In the genomic region with DNA sequence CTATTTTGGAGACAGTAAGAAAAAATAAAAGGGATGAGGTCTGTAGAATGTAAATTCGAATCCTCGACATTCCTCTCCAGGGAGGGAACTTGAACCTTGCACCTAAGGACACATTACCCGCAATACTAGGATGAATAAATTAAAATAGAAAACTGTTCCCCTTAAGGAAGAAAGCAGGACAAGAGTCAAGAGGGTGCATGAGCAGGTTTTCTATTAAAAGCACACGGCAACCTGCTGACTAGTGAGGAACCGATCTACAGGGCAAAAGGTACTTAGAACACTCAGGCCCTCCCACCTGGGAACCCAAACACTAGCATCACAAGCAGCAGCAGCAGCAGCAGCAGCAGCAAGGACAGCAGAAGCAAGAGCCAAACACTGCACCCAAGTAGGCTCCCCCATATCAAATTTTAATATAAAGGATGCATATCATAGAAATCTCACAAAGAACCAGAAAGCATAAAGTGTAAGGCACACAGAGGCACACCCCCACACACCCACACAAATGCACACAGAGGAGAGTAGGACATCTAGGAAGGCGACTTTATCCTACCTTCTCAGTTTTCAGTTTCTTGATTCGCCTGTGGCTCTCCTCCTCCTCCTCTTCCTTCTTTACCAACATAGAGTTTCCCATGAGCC, we compare ENCODE assay signal across 1 cellular context.
TF ChIP-seq lines count a peak whose summit lies in the region.

No MANE protein-coding gene starts in this region.

TF ChIP-seq in HEK293, 187 proteins besides CTCF, POLR2A, EP300 and RAD21 (continued from another document):
- peak; percentile 22; the same call in 1 of the 2 replicates for TF ChIP-seq KLF8 (tag by site-specific recombination; IDR thresholded peaks at IDR 0.05)
- no peak for TF ChIP-seq ZNF837 (tag by site-specific recombination; IDR thresholded peaks at IDR 0.05)
- TF ChIP-seq ZNF138 (tag by site-specific recombination; IDR thresholded peaks at IDR 0.05; ENCODE audit: borderline replicate concordance): no peak
- no peak for TF ChIP-seq ZIC2 (tag by site-specific recombination; IDR thresholded peaks at IDR 0.05)
- TF ChIP-seq ZNF146 (tag by site-specific recombination; IDR thresholded peaks at IDR 0.05): no peak
- no peak for TF ChIP-seq BCL11B (tag by site-specific recombination; IDR thresholded peaks at IDR 0.05; ENCODE audit: low read depth)
- no peak for TF ChIP-seq ZNF155 (tag by site-specific recombination; IDR thresholded peaks at IDR 0.05)
- TF ChIP-seq, protein P1, sequence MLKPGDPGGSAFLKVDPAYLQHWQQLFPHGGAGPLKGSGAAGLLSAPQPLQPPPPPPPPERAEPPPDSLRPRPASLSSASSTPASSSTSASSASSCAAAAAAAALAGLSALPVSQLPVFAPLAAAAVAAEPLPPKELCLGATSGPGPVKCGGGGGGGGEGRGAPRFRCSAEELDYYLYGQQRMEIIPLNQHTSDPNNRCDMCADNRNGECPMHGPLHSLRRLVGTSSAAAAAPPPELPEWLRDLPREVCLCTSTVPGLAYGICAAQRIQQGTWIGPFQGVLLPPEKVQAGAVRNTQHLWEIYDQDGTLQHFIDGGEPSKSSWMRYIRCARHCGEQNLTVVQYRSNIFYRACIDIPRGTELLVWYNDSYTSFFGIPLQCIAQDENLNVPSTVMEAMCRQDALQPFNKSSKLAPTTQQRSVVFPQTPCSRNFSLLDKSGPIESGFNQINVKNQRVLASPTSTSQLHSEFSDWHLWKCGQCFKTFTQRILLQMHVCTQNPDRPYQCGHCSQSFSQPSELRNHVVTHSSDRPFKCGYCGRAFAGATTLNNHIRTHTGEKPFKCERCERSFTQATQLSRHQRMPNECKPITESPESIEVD (tag by site-specific recombination; IDR thresholded peaks at IDR 0.05): 0 out of 2 replicates have a peak, but pooled peaks have one; percentile 22
TF ChIP-seq in HEK293: peak in this region for 14.
